In genomic region chr21:36629061-36629460, GRCh38 we compare ENCODE assay signal across 19 cellular contexts.
"Had no signal": no experiment of that assay in that cellular context is flagged by ENCODE, and none has a peak within 500 bp of the region (broad histone marks: within the 10 kb centered on the region; RNA-seq: fewer than 3 reads in every experiment).

No MANE protein-coding gene starts in this region.

- H2AFZ ChIP-seq: parathyroid adenoma had no signal

- H3K36me3 ChIP-seq: esophagus muscularis mucosa, neutrophil, right lobe of liver, thoracic aorta, tibial nerve, upper lobe of right lung, uterus had no signal

- H3K4me1 ChIP-seq: esophagus muscularis mucosa, parathyroid adenoma, right lobe of liver, tibial nerve, upper lobe of right lung, uterus had no signal

- ATAC-seq: left ventricle myocardium superior; natural killer cell; right lobe of liver; stimulated activated naive B cell treated with anti-CD40 and anti-IgM and Interleukin-4, amounts not matched to agents 10 μg/mL and 1 μg/mL and 100 μg/mL, for 72 hours; upper lobe of right lung had no signal

- H3K27ac ChIP-seq: coronary artery, esophagus muscularis mucosa, neutrophil, parathyroid adenoma, right lobe of liver, thoracic aorta, tibial nerve, upper lobe of right lung, uterus had no signal

- H3K9ac ChIP-seq: parathyroid adenoma had no signal

- H3K79me2 ChIP-seq: parathyroid adenoma had no signal

- DNase-seq: dermis blood vessel endothelial cell; effector memory CD4-positive, alpha-beta T cell; head of caudate nucleus; left ventricle myocardium superior; natural killer cell; right lobe of liver; small intestine; stimulated activated CD4-positive, alpha-beta T cell treated with anti-CD3 and anti-CD28 coated beads, Interleukin-15, amount 100 ng/mL, for 24 hours; stimulated activated CD4-positive, alpha-beta T cell treated with anti-CD3 and anti-CD28 coated beads, Interleukin-2, amount 100 ng/mL, for 48 hours; stimulated activated naive B cell treated with anti-CD40 and anti-IgM and Interleukin-4, amounts not matched to agents 10 μg/mL and 1 μg/mL and 100 μg/mL, for 72 hours; upper lobe of right lung; uterus had no signal

- H3K9me3 ChIP-seq: neutrophil, right lobe of liver, thoracic aorta, tibial nerve, upper lobe of right lung, uterus had no signal

- H3K27me3 ChIP-seq: right lobe of liver, tibial nerve, uterus had no signal

- H3K4me3 ChIP-seq: coronary artery, esophagus muscularis mucosa, lung, right lobe of liver, thoracic aorta, tibial nerve, upper lobe of right lung, uterus had no signal
